ENCODE assay signal across 8 cellular contexts in genomic region chr9:2623046-2623865, GRCh38. TPM values are rescaled to one million over a fixed set of nuclear protein-coding genes. Genes with fewer than 3 reads are reported as not detected.
A peak's percentile ranks its signal among the peaks of the same experiment; 100 is the strongest.
DNase-seq lines count a peak whose midpoint lies in the region; ATAC-seq, FAIRE-seq and TF ChIP-seq lines count a peak whose summit lies in the region.

No MANE protein-coding gene starts in this region.

- ATAC-seq in GM18519 (IDR thresholded peaks at IDR 0.05; ENCODE audit: low FRiP score, unreplicated experiment), result no peak

- H3K4me3 ChIP-seq in foreskin fibroblast (ENCODE audit: low read depth in 1 of 2, low read length in 2 of 2), result peak overlapping the region; percentile 53 to 56

- H3K9me3 Mint-ChIP-seq in activated CD4-positive, alpha-beta memory T cell treated with anti-CD3 and anti-CD28 coated beads for 36 hours, result no peaks in the 10 kb centered on the region

- peaks cover 52% of the 10 kb centered on the region for H3K27me3 Mint-ChIP-seq in activated CD4-positive, alpha-beta memory T cell treated with anti-CD3 and anti-CD28 coated beads for 36 hours

- intact Hi-C loops in activated CD4-positive, alpha-beta memory T cell treated with anti-CD3 and anti-CD28 coated beads for 36 hours (cut with micrococcal nuclease), result loop anchor here (5.0 to 10.0 kb wide), 2 partner anchors 102 to 466 kb away; no protein-coding TSS in a partner anchor

- H3K4me1 Mint-ChIP-seq in activated CD4-positive, alpha-beta memory T cell treated with anti-CD3 and anti-CD28 coated beads for 36 hours (ENCODE audit: low read depth), result peaks cover 14% of the 10 kb centered on the region

- peak overlapping the region; percentile 73 for H3K4me3 Mint-ChIP-seq in activated CD4-positive, alpha-beta memory T cell treated with anti-CD3 and anti-CD28 coated beads for 36 hours

- POLR2A ChIA-PET in activated CD4-positive, alpha-beta memory T cell treated with anti-CD3 and anti-CD28 coated beads for 36 hours (lab: Charles Lee), result interaction anchor here (0.7 kb wide), 1 partner anchor 16 kb away, joined by 4 read pairs; no protein-coding TSS in a partner anchor

- H3K36me3 Mint-ChIP-seq in activated CD4-positive, alpha-beta memory T cell treated with anti-CD3 and anti-CD28 coated beads for 36 hours, result peaks cover 1% of the 10 kb centered on the region

- CTCF ChIA-PET in activated CD4-positive, alpha-beta memory T cell treated with anti-CD3 and anti-CD28 coated beads for 36 hours (lab: Charles Lee), result no interaction called here

- FAIRE-seq in urothelium cell line (lab: Jason Lieb, UNC), result no peak

- peak; percentile 3 to 55 for DNase-seq in NCI-H524 (lab: John Stamatoyannopoulos, UW)
- no peak for DNase-seq in NCI-H524 treated with DMSO at 0.1 percent for 48 hours (lab: John Stamatoyannopoulos, UW)
- DNase-seq in HuH-7 (ENCODE audit: low spot score), result peak; percentile 30
- peak; percentile 11 for DNase-seq in activated CD4-positive, alpha-beta memory T cell treated with anti-CD3 and anti-CD28 coated beads for 36 hours
- peak; percentile 26 to 74 for DNase-seq in foreskin fibroblast
- peak; percentile 44 for DNase-seq in myocyte (ENCODE audit: low read depth)
- peak; percentile 8 for DNase-seq in urothelium cell line (ENCODE audit: low spot score)

- H3K27ac Mint-ChIP-seq in activated CD4-positive, alpha-beta memory T cell treated with anti-CD3 and anti-CD28 coated beads for 36 hours, result no peak overlapping the region

- no peak for TF ChIP-seq CTCF in foreskin fibroblast (IDR thresholded peaks at IDR 0.05; ENCODE audit: low read depth, low read length)

RNA-seq across cellular contexts. Expression of gene VLDLR, which starts 1.7 kb away (rescaled TPM):
- total RNA-seq in activated CD4-positive, alpha-beta memory T cell treated with anti-CD3 and anti-CD28 coated beads for 36 hours, result 10 to 100 TPM in 1 of 2 experiments, 1 to 10 TPM in 1; 8.8 to 10.3 TPM
- total RNA-seq in myocyte, result 2.1 and 13.9 TPM in 2 replicates
- polyA plus RNA-seq in myocyte (2012), result 15.5 TPM
